In the genomic region with DNA sequence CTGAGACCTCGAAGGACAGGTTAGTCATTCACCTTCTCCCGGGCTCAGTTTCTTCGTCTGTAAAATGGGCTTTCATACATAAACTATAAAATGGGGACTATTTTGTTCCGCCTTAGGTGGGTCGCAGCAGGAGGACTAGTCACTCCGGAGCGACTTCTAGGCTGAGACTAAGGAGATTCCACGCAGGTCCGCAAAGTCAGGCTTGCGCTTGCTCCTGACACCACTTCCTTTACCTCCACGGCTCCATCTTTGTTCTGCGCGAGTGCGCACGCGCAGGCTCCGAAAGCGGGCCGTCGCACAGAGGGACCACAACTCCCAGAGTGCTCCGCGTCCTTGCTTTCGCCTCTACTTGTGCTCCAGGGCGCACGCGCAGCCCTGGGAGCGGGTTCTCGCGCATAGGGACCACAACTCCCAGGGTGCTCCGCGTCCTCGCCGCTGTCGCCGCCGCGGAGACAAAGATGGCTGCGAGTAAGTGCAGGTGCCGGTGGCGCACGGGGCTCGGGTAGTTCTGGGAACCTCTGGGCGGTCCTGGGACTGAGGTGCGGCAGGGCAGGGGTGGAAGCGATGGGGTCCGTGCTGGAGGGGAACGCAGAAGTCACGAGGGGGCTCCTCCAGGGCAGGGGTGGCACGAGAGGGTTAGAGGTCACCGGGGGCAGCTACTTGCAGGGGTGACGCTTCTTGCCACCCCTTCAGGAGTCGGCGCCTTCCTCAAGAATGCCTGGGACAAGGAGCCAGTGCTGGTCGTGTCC, we compare ENCODE assay signal across 8 cellular contexts. TPM values are rescaled to one million over a fixed set of nuclear protein-coding genes. Genes with fewer than 3 reads are reported as not detected.
DNase-seq lines count a peak whose midpoint lies in the region; TF ChIP-seq lines count a peak whose summit lies in the region.

A gene (plus strand): TSS at position 435 of the 749 bp plus-strand sequence. CDS start 24 bp downstream, at position 459.

- H3K36me3 ChIP-seq in effector memory CD4-positive, alpha-beta T cell (ENCODE audit: control insufficient read depth, insufficient read depth, low read length), result peaks cover 16% of the 10 kb centered on the region

- peak; percentile 99 for DNase-seq in CMK (ENCODE audit: low read depth)
- peak; percentile 99 for DNase-seq in GM20000 (ENCODE audit: low spot score)
- DNase-seq in HT-29 (ENCODE audit: low spot score), result peak; percentile 100
- peak; percentile 97 for DNase-seq in NOMO-1 (lab: John Stamatoyannopoulos, UW; ENCODE audit: unreplicated experiment in 2 of 2)
- DNase-seq in effector memory CD4-positive, alpha-beta T cell, result peak; percentile 96 to 98 (median 96)
- DNase-seq in lung microvascular endothelial cell (ENCODE audit: low read depth in 2 of 2), result peak; percentile 99
- peak; percentile 92 to 96 (median 93) for DNase-seq in stimulated activated CD4-positive, alpha-beta T cell treated with anti-CD3 and anti-CD28 coated beads, TNF-alpha, amount 100 ng/mL, for 48 hours (ENCODE audit: low read depth in 3 of 3)

- CTCF ChIA-PET in activated CD8-positive, alpha-beta memory T cell treated with anti-CD3 and anti-CD28 coated beads for 36 hours (lab: Charles Lee), result interaction anchor here (0.5 to 1.4 kb wide), 3 partner anchors 12 to 164 kb away, joined by 3 to 4 read pairs (median 3); no protein-coding TSS in a partner anchor

- H3K9me3 ChIP-seq in effector memory CD4-positive, alpha-beta T cell (ENCODE audit: control insufficient read depth, low read length), result no peaks in the 10 kb centered on the region

- H3K4me3 ChIP-seq in effector memory CD4-positive, alpha-beta T cell (ENCODE audit: insufficient read depth, low read depth, low read length, poor library complexity, severe bottlenecking), result peak within 1 kb of the TSS; percentile 84

- peaks cover 4% of the 10 kb centered on the region for H3K4me1 ChIP-seq in effector memory CD4-positive, alpha-beta T cell (ENCODE audit: control insufficient read depth, insufficient read depth, low read length, poor library complexity, severe bottlenecking)

- no peaks in the 10 kb centered on the region for H3K27me3 ChIP-seq in effector memory CD4-positive, alpha-beta T cell (replicated peaks; ENCODE audit: control insufficient read depth, insufficient read depth, low read length, poor library complexity, severe bottlenecking)

- POLR2A ChIA-PET in activated CD8-positive, alpha-beta memory T cell treated with anti-CD3 and anti-CD28 coated beads for 36 hours (lab: Charles Lee), result interaction anchor here (0.7 to 3.4 kb wide), 3 partner anchors 9 to 34 kb away, joined by 3 to 13 read pairs (median 3); a partner anchor contains a TSS

- TF ChIP-seq CTCF in GM20000 (IDR thresholded peaks at IDR 0.05; ENCODE audit: extremely low read depth, missing control alignments), result no peak

- H3K27ac ChIP-seq in effector memory CD4-positive, alpha-beta T cell (ENCODE audit: insufficient read depth, low read length, poor library complexity, severe bottlenecking), result peak within 1 kb of the TSS; percentile 69

RNA-seq across cellular contexts. Expression of the gene that starts here (rescaled TPM):
- 133 and 176 TPM in 2 replicates for total RNA-seq in HT-29 (2014; rRNA removed; shearing (Covaris generic))
- 100 to 1,000 TPM; 104 to 110 TPM for total RNA-seq in activated CD8-positive, alpha-beta memory T cell treated with anti-CD3 and anti-CD28 coated beads for 36 hours
- total RNA-seq in lung microvascular endothelial cell, result 19.2 and 23.4 TPM in 2 replicates

Comparison
In these comparisons a context has a peak if more than half of its experiments do, and no peak if none do; other contexts are left out.
1. Peak in every context shown above with its lines: DNase-seq, H3K4me3 ChIP-seq and H3K27ac ChIP-seq.